In genomic region chr12:10617868-10618267, GRCh38 we compare ENCODE assay signal across 1 cellular context.
TF ChIP-seq lines count a peak whose summit lies in the region.

No MANE protein-coding gene starts in this region.

TF ChIP-seq in K562, 482 proteins besides CTCF, POLR2A, EP300 and RAD21:
- TF ChIP-seq ZNF398 (CRISPR knock-in tag; IDR thresholded peaks at IDR 0.05) (no peak), CEBPG (CRISPR knock-in tag; IDR thresholded peaks at IDR 0.05) (peak; percentile 33; the same call in 1 of the 2 replicates), CEBPG (tag; conservative IDR thresholded peaks at IDR 0.05 in 1 of 2, IDR thresholded peaks at IDR 0.05 in 1 of 2) (no peak), MAFF (IDR thresholded peaks at IDR 0.05; ENCODE audit: low read length) (no peak), ZNF589 (CRISPR knock-in tag; IDR thresholded peaks at IDR 0.05; ENCODE audit: low read depth) (peak; percentile 28; the same call in 1 of the 2 replicates), U2AF2 (optimal IDR thresholded peaks at IDR 0.05; ENCODE audit: low read depth, low read length) (no peak), HMBOX1 (IDR thresholded peaks at IDR 0.05) (peak; percentile 6; the same call in 1 of the 2 replicates), MGA (IDR thresholded peaks at IDR 0.05) (0 out of 2 replicates have a peak, but pooled peaks have one; percentile 16), MYC (IDR thresholded peaks at IDR 0.05; ENCODE audit: low read depth, low read length) (peak; percentile 55; the same call in 1 of the 2 replicates), MYC (CRISPR knock-in tag; IDR thresholded peaks at IDR 0.05; ENCODE audit: borderline replicate concordance, low read depth) (no peak), ZNF282 (CRISPR knock-in tag; IDR thresholded peaks at IDR 0.05) (no peak), CTBP1 (IDR thresholded peaks at IDR 0.05; ENCODE audit: borderline replicate concordance) (no peak), RREB1 (CRISPR knock-in tag; IDR thresholded peaks at IDR 0.05) (no peak)
